19 cellular contexts compared by ENCODE assay signal in the genomic region with DNA sequence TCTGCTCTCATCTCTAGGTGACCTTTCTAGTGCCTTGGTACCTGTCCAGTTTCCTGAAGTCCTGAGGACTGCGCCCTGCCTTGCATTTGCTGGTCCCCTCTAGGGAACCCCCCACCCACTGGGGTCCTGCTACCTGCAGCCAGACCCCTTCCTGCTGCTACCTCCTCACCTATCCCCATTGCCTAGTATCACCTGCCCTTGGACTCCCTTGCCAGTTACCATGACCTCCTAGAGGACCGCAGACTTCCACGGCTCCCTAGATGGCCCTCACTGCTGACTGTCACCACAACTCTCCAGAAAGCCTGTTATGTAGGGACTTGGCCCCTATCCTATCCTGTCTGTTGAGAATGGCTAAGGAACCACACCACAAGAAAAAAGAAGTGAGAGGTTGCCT.
A peak's percentile ranks its signal among the peaks of the same experiment; 100 is the strongest.
DNase-seq lines count a peak whose midpoint lies in the region; ATAC-seq and TF ChIP-seq lines count a peak whose summit lies in the region.
"Had no signal": no experiment of that assay in that cellular context is flagged by ENCODE, and none has a peak within 500 bp of the region (broad histone marks: within the 10 kb centered on the region; RNA-seq: fewer than 3 reads in every experiment).

No MANE protein-coding gene starts in this region.

- H3K4me2 ChIP-seq in MM.1S (ENCODE audit: low read depth, low read length): no peak overlapping the region

- no peak overlapping the region for H3K9ac ChIP-seq in subcutaneous abdominal adipose tissue (ENCODE audit: low read length in 5 of 5)
- no peak overlapping the region for H3K9ac ChIP-seq in MM.1S (ENCODE audit: low read length)

- H3F3A ChIP-seq in MM.1S (ENCODE audit: insufficient read depth, low read length): no peaks in the 10 kb centered on the region

- no peaks in the 10 kb centered on the region for H3K27me3 Mint-ChIP-seq in chondrocyte (ENCODE audit: low read depth)
- H3K27me3 Mint-ChIP-seq: activated naive CD4-positive, alpha-beta T cell treated with anti-CD3 and anti-CD28 coated beads, Interleukin-2, amount 50 U/mL, for 24 hours; naive thymus-derived CD8-positive, alpha-beta T cell had no signal

- H3K79me2 ChIP-seq in MM.1S (ENCODE audit: low read length): no peaks in the 10 kb centered on the region

- H3K9me3 Mint-ChIP-seq in chondrocyte (ENCODE audit: low read depth): peaks cover 5% of the 10 kb centered on the region
- H3K9me3 Mint-ChIP-seq: activated naive CD4-positive, alpha-beta T cell treated with anti-CD3 and anti-CD28 coated beads, Interleukin-2, amount 50 U/mL, for 24 hours; HFFc6; naive thymus-derived CD8-positive, alpha-beta T cell; stimulated activated naive CD8-positive, alpha-beta T cell treated with anti-CD3 and anti-CD28 coated beads, Interleukin-15, Interleukin-2, amounts not matched to agents 100 ng/mL and 50 ng/mL, for 24 hours had no signal

- no peak for TF ChIP-seq POLR2A in Peyer's patch (IDR thresholded peaks at IDR 0.05)

- H3K4me3 ChIP-seq in Peyer's patch: no peak overlapping the region
- no peak overlapping the region for H3K4me3 ChIP-seq in lower lobe of right lung
- peak overlapping the region in 1 of 5 donors; percentile 18 for H3K4me3 ChIP-seq in subcutaneous abdominal adipose tissue (ENCODE audit: low read depth in 1 of 5, low read length in 5 of 5)
- no peak overlapping the region for H3K4me3 ChIP-seq in MM.1S (ENCODE audit: low read length)
- H3K4me3 ChIP-seq in WERI-Rb-1 (ENCODE audit: low read depth, low read length): no peak overlapping the region
- H3K4me3 ChIP-seq: skin epidermis had no signal

- H3K36me3 Mint-ChIP-seq in chondrocyte (ENCODE audit: low read depth): no peaks in the 10 kb centered on the region
- H3K36me3 Mint-ChIP-seq: activated naive CD4-positive, alpha-beta T cell treated with anti-CD3 and anti-CD28 coated beads, Interleukin-2, amount 50 U/mL, for 24 hours; naive thymus-derived CD8-positive, alpha-beta T cell had no signal

- peak overlapping the region; percentile 90 for H3K27ac Mint-ChIP-seq in chondrocyte (ENCODE audit: unreplicated experiment)
- H3K27ac Mint-ChIP-seq: activated naive CD4-positive, alpha-beta T cell treated with anti-CD3 and anti-CD28 coated beads, Interleukin-2, amount 50 U/mL, for 24 hours; HFFc6; naive thymus-derived CD8-positive, alpha-beta T cell; stimulated activated naive CD8-positive, alpha-beta T cell treated with anti-CD3 and anti-CD28 coated beads, Interleukin-15, Interleukin-2, amounts not matched to agents 100 ng/mL and 50 ng/mL, for 24 hours had no signal

- H2AFZ ChIP-seq in MM.1S (ENCODE audit: low read length): no peak overlapping the region

- ATAC-seq in lower lobe of right lung (no peak), SK-N-SH treated with all-trans-retinoic acid at 6 μM for 48 hours (no peak)
- ATAC-seq: naive thymus-derived CD8-positive, alpha-beta T cell; Panc1 had no signal

- DNase-seq in Peyer's patch (no peak), chondrocyte (ENCODE audit: low spot score) (no peak), lower lobe of right lung (no peak), MM.1S (no peak), WERI-Rb-1 (no peak), HPDE6-E6E7 (ENCODE audit: extremely low spot score) (no peak)
- DNase-seq: activated CD4-positive, alpha-beta T cell treated with anti-CD3 and anti-CD28 coated beads for 1 hour; AML-193; naive thymus-derived CD8-positive, alpha-beta T cell; NCI-H1436; NCI-H510A; stimulated activated CD4-positive, alpha-beta T cell treated with anti-CD3 and anti-CD28 coated beads, Interleukin-2, amount 100 ng/mL, for 48 hours had no signal

- H3K4me1 Mint-ChIP-seq in chondrocyte (ENCODE audit: low read depth): peaks cover 40% of the 10 kb centered on the region
- H3K4me1 Mint-ChIP-seq: activated naive CD4-positive, alpha-beta T cell treated with anti-CD3 and anti-CD28 coated beads, Interleukin-2, amount 50 U/mL, for 24 hours had no signal

- intact Hi-C loops in lower lobe of right lung (cut with DNase I): no loop called here

- no peaks in the 10 kb centered on the region for H3K9me3 ChIP-seq in Peyer's patch
- no peaks in the 10 kb centered on the region for H3K9me3 ChIP-seq in lower lobe of right lung
- H3K9me3 ChIP-seq in subcutaneous abdominal adipose tissue (ENCODE audit: control insufficient read depth in 5 of 5, low read length in 5 of 5): no peaks in the 10 kb centered on the region
- H3K9me3 ChIP-seq in MM.1S (replicated peaks; ENCODE audit: insufficient read depth, low read length): no peaks in the 10 kb centered on the region
- H3K9me3 ChIP-seq in WERI-Rb-1 (ENCODE audit: severe bottlenecking): no peaks in the 10 kb centered on the region

- H3K4me3 Mint-ChIP-seq in chondrocyte (ENCODE audit: unreplicated experiment): no peak overlapping the region
- H3K4me3 Mint-ChIP-seq: activated naive CD4-positive, alpha-beta T cell treated with anti-CD3 and anti-CD28 coated beads, Interleukin-2, amount 50 U/mL, for 24 hours; HFFc6; naive thymus-derived CD8-positive, alpha-beta T cell; stimulated activated naive CD8-positive, alpha-beta T cell treated with anti-CD3 and anti-CD28 coated beads, Interleukin-15, Interleukin-2, amounts not matched to agents 100 ng/mL and 50 ng/mL, for 24 hours had no signal

- no peaks in the 10 kb centered on the region for H3K36me3 ChIP-seq in Peyer's patch
- no peaks in the 10 kb centered on the region for H3K36me3 ChIP-seq in lower lobe of right lung
- H3K36me3 ChIP-seq in subcutaneous abdominal adipose tissue (ENCODE audit: control insufficient read depth in 5 of 5, insufficient read depth in 5 of 5, low read length in 5 of 5): no peaks in the 10 kb centered on the region
- H3K36me3 ChIP-seq in MM.1S (replicated peaks; ENCODE audit: insufficient read depth, low read length): no peaks in the 10 kb centered on the region
- no peaks in the 10 kb centered on the region for H3K36me3 ChIP-seq in WERI-Rb-1

- no peaks in the 10 kb centered on the region for H4K20me1 ChIP-seq in MM.1S (ENCODE audit: insufficient read depth, low read length)

- no peaks in the 10 kb centered on the region for H3K9me2 ChIP-seq in MM.1S (replicated peaks; ENCODE audit: insufficient read depth, low read length)

- H3K27ac ChIP-seq in Peyer's patch (peak overlapping the region in 3 of 4 donors; percentile 27 to 86 (median 78)), lower lobe of right lung (peak overlapping the region; percentile 49), subcutaneous abdominal adipose tissue (ENCODE audit: low read depth, low read length) (peak overlapping the region; percentile 8), MM.1S (ENCODE audit: low read length) (no peak overlapping the region), WERI-Rb-1 (no peak overlapping the region)

- H3K4me1 ChIP-seq in Peyer's patch: peaks cover 0 to 8% (median 0%) of the 10 kb centered on the region in 4 donors
- peaks cover 13% of the 10 kb centered on the region for H3K4me1 ChIP-seq in lower lobe of right lung
- peaks cover 13 to 58% (median 34%) of the 10 kb centered on the region in 5 donors for H3K4me1 ChIP-seq in subcutaneous abdominal adipose tissue (ENCODE audit: control insufficient read depth in 5 of 5, insufficient read depth in 5 of 5, low read length in 5 of 5)
- H3K4me1 ChIP-seq in MM.1S (ENCODE audit: low read length): no peaks in the 10 kb centered on the region

- H3K27me3 ChIP-seq in Peyer's patch: no peaks in the 10 kb centered on the region
- no peaks in the 10 kb centered on the region for H3K27me3 ChIP-seq in lower lobe of right lung (ENCODE audit: low read depth)
- peaks cover 0 to 22% (median 17%) of the 10 kb centered on the region in 5 donors for H3K27me3 ChIP-seq in subcutaneous abdominal adipose tissue (ENCODE audit: control insufficient read depth in 5 of 5, insufficient read depth in 4 of 5, low read length in 5 of 5)
- no peaks in the 10 kb centered on the region for H3K27me3 ChIP-seq in MM.1S (replicated peaks; ENCODE audit: insufficient read depth, low read length)
- peaks cover 7% of the 10 kb centered on the region for H3K27me3 ChIP-seq in WERI-Rb-1 (ENCODE audit: insufficient read depth, low read depth, severe bottlenecking)

- TF ChIP-seq CTCF in Peyer's patch (IDR thresholded peaks at IDR 0.05): no peak
- TF ChIP-seq CTCF in chondrocyte (IDR thresholded peaks at IDR 0.05): no peak
- no peak for TF ChIP-seq CTCF in lower lobe of right lung (IDR thresholded peaks at IDR 0.05)
- TF ChIP-seq CTCF in MM.1S (IDR thresholded peaks at IDR 0.05; ENCODE audit: low read length): no peak
- TF ChIP-seq CTCF in WERI-Rb-1 (IDR thresholded peaks at IDR 0.05; ENCODE audit: low read depth, low read length): no peak

TF ChIP-seq in SK-N-SH treated with all-trans-retinoic acid at 6 μM for 48 hours, 23 proteins besides CTCF, POLR2A, EP300 and RAD21 (continues in another document):
- no peak for TF ChIP-seq ZFP30 (CRISPR knock-in tag; IDR thresholded peaks at IDR 0.05)
- no peak for TF ChIP-seq OSR1 (CRISPR knock-in tag; IDR thresholded peaks at IDR 0.05)
- no peak for TF ChIP-seq ARNTL (CRISPR knock-in tag; IDR thresholded peaks at IDR 0.05; ENCODE audit: borderline replicate concordance, low read depth)
- TF ChIP-seq, protein P1, sequence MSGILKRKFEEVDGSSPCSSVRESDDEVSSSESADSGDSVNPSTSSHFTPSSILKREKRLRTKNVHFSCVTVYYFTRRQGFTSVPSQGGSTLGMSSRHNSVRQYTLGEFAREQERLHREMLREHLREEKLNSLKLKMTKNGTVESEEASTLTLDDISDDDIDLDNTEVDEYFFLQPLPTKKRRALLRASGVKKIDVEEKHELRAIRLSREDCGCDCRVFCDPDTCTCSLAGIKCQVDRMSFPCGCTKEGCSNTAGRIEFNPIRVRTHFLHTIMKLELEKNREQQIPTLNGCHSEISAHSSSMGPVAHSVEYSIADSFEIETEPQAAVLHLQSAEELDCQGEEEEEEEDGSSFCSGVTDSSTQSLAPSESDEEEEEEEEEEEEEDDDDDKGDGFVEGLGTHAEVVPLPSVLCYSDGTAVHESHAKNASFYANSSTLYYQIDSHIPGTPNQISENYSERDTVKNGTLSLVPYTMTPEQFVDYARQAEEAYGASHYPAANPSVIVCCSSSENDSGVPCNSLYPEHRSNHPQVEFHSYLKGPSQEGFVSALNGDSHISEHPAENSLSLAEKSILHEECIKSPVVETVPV (CRISPR knock-in tag; IDR thresholded peaks at IDR 0.05): no peak
- no peak for TF ChIP-seq GLIS3 (CRISPR knock-in tag; IDR thresholded peaks at IDR 0.05)
- no peak for TF ChIP-seq TCF4 (CRISPR knock-in tag; IDR thresholded peaks at IDR 0.05; ENCODE audit: borderline replicate concordance)

Comparison
In these comparisons a context has a peak if more than half of its experiments do, and no peak if none do; other contexts are left out.
1. H3K27ac ChIP-seq: peak in Peyer's patch (3 of 4), lower lobe of right lung (single experiment) and subcutaneous abdominal adipose tissue (single experiment); none in MM.1S (single experiment) and WERI-Rb-1 (single experiment).